1 cellular context compared by ENCODE assay signal in genomic region chr7:111561659-111561908, GRCh38.
TF ChIP-seq lines count a peak whose summit lies in the region.

No MANE protein-coding gene starts in this region.

TF ChIP-seq in K562, 482 proteins besides CTCF, POLR2A, EP300 and RAD21 (continued from another document):
- TF ChIP-seq, protein P1, sequence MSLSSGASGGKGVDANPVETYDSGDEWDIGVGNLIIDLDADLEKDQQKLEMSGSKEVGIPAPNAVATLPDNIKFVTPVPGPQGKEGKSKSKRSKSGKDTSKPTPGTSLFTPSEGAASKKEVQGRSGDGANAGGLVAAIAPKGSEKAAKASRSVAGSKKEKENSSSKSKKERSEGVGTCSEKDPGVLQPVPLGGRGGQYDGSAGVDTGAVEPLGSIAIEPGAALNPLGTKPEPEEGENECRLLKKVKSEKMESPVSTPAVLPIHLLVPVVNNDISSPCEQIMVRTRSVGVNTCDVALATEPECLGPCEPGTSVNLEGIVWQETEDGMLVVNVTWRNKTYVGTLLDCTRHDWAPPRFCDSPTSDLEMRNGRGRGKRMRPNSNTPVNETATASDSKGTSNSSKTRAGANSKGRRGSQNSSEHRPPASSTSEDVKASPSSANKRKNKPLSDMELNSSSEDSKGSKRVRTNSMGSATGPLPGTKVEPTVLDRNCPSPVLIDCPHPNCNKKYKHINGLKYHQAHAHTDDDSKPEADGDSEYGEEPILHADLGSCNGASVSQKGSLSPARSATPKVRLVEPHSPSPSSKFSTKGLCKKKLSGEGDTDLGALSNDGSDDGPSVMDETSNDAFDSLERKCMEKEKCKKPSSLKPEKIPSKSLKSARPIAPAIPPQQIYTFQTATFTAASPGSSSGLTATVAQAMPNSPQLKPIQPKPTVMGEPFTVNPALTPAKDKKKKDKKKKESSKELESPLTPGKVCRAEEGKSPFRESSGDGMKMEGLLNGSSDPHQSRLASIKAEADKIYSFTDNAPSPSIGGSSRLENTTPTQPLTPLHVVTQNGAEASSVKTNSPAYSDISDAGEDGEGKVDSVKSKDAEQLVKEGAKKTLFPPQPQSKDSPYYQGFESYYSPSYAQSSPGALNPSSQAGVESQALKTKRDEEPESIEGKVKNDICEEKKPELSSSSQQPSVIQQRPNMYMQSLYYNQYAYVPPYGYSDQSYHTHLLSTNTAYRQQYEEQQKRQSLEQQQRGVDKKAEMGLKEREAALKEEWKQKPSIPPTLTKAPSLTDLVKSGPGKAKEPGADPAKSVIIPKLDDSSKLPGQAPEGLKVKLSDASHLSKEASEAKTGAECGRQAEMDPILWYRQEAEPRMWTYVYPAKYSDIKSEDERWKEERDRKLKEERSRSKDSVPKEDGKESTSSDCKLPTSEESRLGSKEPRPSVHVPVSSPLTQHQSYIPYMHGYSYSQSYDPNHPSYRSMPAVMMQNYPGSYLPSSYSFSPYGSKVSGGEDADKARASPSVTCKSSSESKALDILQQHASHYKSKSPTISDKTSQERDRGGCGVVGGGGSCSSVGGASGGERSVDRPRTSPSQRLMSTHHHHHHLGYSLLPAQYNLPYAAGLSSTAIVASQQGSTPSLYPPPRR (CRISPR knock-in tag; IDR thresholded peaks at IDR 0.05; ENCODE audit: borderline replicate concordance): no peak
